32 cellular contexts compared by ENCODE assay signal in the genomic region with DNA sequence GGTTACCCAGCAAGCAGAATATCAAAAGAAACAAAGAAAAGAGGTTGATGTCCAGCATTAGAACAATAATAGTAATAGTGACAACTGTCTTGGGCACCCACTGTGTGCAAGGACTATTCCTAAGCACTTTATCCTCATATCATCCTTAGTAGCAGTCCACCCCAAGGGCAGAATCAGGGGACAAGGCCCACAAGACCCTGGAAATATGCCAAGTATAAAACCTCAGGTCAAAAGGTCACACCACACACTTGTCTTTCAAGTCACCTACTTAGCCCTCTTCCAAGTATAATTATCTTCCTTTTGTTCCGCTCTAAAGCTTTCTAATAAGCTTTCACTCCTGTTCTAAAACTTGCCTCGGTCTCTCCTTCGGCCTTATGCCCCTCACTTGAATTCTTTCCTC.
"Had no signal": no experiment of that assay in that cellular context is flagged by ENCODE, and none has a peak within 500 bp of the region (broad histone marks: within the 10 kb centered on the region; RNA-seq: fewer than 3 reads in every experiment).

No MANE protein-coding gene starts in this region.

- H2AFZ ChIP-seq: hepatocyte had no signal

- H3K27me3 ChIP-seq: ascending aorta, cardiac muscle cell, colonic mucosa, gastrocnemius medialis, hepatocyte, ovary, right lobe of liver, uterus had no signal

- FAIRE-seq: keratinocyte had no signal

- H3K4me2 ChIP-seq: hepatocyte had no signal

- ATAC-seq: activated T-cell treated with anti-CD3 and anti-CD28 coated beads, Interleukin-2, amount 50 U/mL, for 72 hours; gastrocnemius medialis; left cardiac atrium; left ventricle myocardium superior; mucosa of descending colon; right lobe of liver; stimulated activated naive CD8-positive, alpha-beta T cell treated with anti-CD3 and anti-CD28 coated beads, Interleukin-15, Interleukin-2, amounts not matched to agents 100 U/mL and 50 U/mL, for 24 hours; T-helper 17 cell; WTC11 had no signal

- DNase-seq: activated CD4-positive, alpha-beta T cell treated with anti-CD3 and anti-CD28 coated beads for 1 hour; activated CD4-positive, alpha-beta T cell treated with anti-CD3 and anti-CD28 coated beads, Interleukin-2, amount 10 ng/mL, durations not matched to agents 7 days and 5 days; activated naive CD4-positive, alpha-beta T cell treated with anti-CD3 and anti-CD28 coated beads for 36 hours; activated naive CD8-positive, alpha-beta T cell treated with anti-CD3 and anti-CD28 coated beads, Interleukin-2, amount 10 ng/mL, durations not matched to agents 7 days and 5 days; activated T-cell treated with anti-CD3 and anti-CD28 coated beads for 4 hours; activated T-cell treated with anti-CD3 and anti-CD28 coated beads, Interleukin-2, amount 50 U/mL, for 72 hours; cerebellar nuclear complex; colonic mucosa; effector memory CD4-positive, alpha-beta T cell; gastrocnemius medialis; left cardiac atrium; left ventricle myocardium superior; mucosa of descending colon; ovary; right lobe of liver; stimulated activated CD4-positive, alpha-beta T cell treated with anti-CD3 and anti-CD28 coated beads, Interleukin-12 subunit alpha, Interleukin-12 subunit beta, amount 100 ng/mL, for 4 hours; stimulated activated CD4-positive, alpha-beta T cell treated with anti-CD3 and anti-CD28 coated beads, Interleukin-4, amount 100 ng/mL, for 1 hour; stimulated activated naive CD8-positive, alpha-beta T cell treated with anti-CD3 and anti-CD28 coated beads, Interleukin-15, Interleukin-2, amounts not matched to agents 100 U/mL and 50 U/mL, for 24 hours; T-helper 17 cell; T1000; uterus had no signal

- H3K79me2 ChIP-seq: hepatocyte had no signal

- H3K9me3 Mint-ChIP-seq: activated naive CD4-positive, alpha-beta T cell treated with anti-CD3 and anti-CD28 coated beads for 36 hours; brain; nephron; WTC11 had no signal

- H3K27me3 Mint-ChIP-seq: activated CD4-positive, alpha-beta T cell treated with anti-CD3 and anti-CD28 coated beads, Interleukin-2, amount 10 ng/mL, durations not matched to agents 7 days and 5 days; activated naive CD8-positive, alpha-beta T cell treated with anti-CD3 and anti-CD28 coated beads, Interleukin-2, amount 10 ng/mL, durations not matched to agents 7 days and 5 days; brain; T-helper 17 cell; type B pancreatic cell had no signal

- H3K27ac ChIP-seq: ascending aorta, cardiac muscle cell, colonic mucosa, gastrocnemius medialis, hepatocyte, ovary, right lobe of liver, skin epidermis, thoracic aorta, uterus had no signal

- H3K4me3 Mint-ChIP-seq: activated CD4-positive, alpha-beta T cell treated with anti-CD3 and anti-CD28 coated beads, Interleukin-2, amount 10 ng/mL, durations not matched to agents 7 days and 5 days; activated naive CD4-positive, alpha-beta T cell treated with anti-CD3 and anti-CD28 coated beads for 36 hours; activated naive CD8-positive, alpha-beta T cell treated with anti-CD3 and anti-CD28 coated beads, Interleukin-2, amount 10 ng/mL, durations not matched to agents 7 days and 5 days; activated T-cell treated with anti-CD3 and anti-CD28 coated beads, Interleukin-2, amount 50 U/mL, for 72 hours; brain; nephron; T-helper 17 cell; type B pancreatic cell; WTC11 had no signal

- H3K27ac Mint-ChIP-seq: activated CD4-positive, alpha-beta T cell treated with anti-CD3 and anti-CD28 coated beads, Interleukin-2, amount 10 ng/mL, durations not matched to agents 7 days and 5 days; activated naive CD4-positive, alpha-beta T cell treated with anti-CD3 and anti-CD28 coated beads for 36 hours; activated naive CD8-positive, alpha-beta T cell treated with anti-CD3 and anti-CD28 coated beads, Interleukin-2, amount 10 ng/mL, durations not matched to agents 7 days and 5 days; activated T-cell treated with anti-CD3 and anti-CD28 coated beads, Interleukin-2, amount 50 U/mL, for 72 hours; brain; nephron; progenitor cell of endocrine pancreas; T-helper 17 cell; type B pancreatic cell; WTC11 had no signal

- H3K9me3 ChIP-seq: ascending aorta, colonic mucosa, gastrocnemius medialis, mucosa of descending colon, ovary, right lobe of liver, thoracic aorta, uterus had no signal

- H3K4me3 ChIP-seq: ascending aorta, cardiac muscle cell, colonic mucosa, gastrocnemius medialis, hepatocyte, mucosa of descending colon, ovary, right lobe of liver, skin epidermis, thoracic aorta, uterus had no signal

- H3K4me1 ChIP-seq: colonic mucosa, right lobe of liver, uterus had no signal

- H3K36me3 Mint-ChIP-seq: brain, type B pancreatic cell, WTC11 had no signal

- H3K36me3 ChIP-seq: ascending aorta, cardiac muscle cell, colonic mucosa, gastrocnemius medialis, ovary, right lobe of liver, thoracic aorta, uterus had no signal
